Comparison of ENCODE assay signal across 8 cellular contexts in genomic region chr18:31683968-31684278, GRCh38. TPM values are rescaled to one million over a fixed set of nuclear protein-coding genes. Genes with fewer than 3 reads are reported as not detected.
DNase-seq lines count a peak whose midpoint lies in the region; ATAC-seq and TF ChIP-seq lines count a peak whose summit lies in the region.

No MANE protein-coding gene starts in this region.

- H3K36me3 ChIP-seq in WERI-Rb-1, result no peaks in the 10 kb centered on the region
- H3K36me3 ChIP-seq in gastroesophageal sphincter, result no peaks in the 10 kb centered on the region
- no peaks in the 10 kb centered on the region for H3K36me3 ChIP-seq in skeletal muscle tissue (ENCODE audit: control insufficient read depth in 3 of 3, insufficient read depth in 3 of 3, low read length in 3 of 3)

- H3K27me3 ChIP-seq in WERI-Rb-1 (ENCODE audit: insufficient read depth, low read depth, severe bottlenecking), result no peaks in the 10 kb centered on the region
- no peaks in the 10 kb centered on the region for H3K27me3 ChIP-seq in gastroesophageal sphincter
- no peaks in the 10 kb centered on the region for H3K27me3 ChIP-seq in skeletal muscle tissue (ENCODE audit: control insufficient read depth in 3 of 3, insufficient read depth in 3 of 3, low read length in 3 of 3)

- no peak for TF ChIP-seq POLR2A in gastroesophageal sphincter (IDR thresholded peaks at IDR 0.05)

- no peak for ATAC-seq in gastroesophageal sphincter
- ATAC-seq in GM19395 (IDR thresholded peaks at IDR 0.05; ENCODE audit: unreplicated experiment), result no peak

- H3K27ac ChIP-seq in WERI-Rb-1 (no peak overlapping the region), gastroesophageal sphincter (peak overlapping the region in 3 of 4 donors; percentile 84 to 85 (median 85)), skeletal muscle tissue (ENCODE audit: low read depth, low read length) (no peak overlapping the region)

- TF ChIP-seq EP300 in gastroesophageal sphincter (IDR thresholded peaks at IDR 0.05), result no peak

- no peak for DNase-seq in HFF-Myc (ENCODE audit: extremely low read depth, low read depth)
- no peak for DNase-seq in WERI-Rb-1
- DNase-seq in SW 1271 (lab: John Stamatoyannopoulos, UW), result no peak
- no peak for DNase-seq in SKM-1 treated with dmso at 0.1 percent for 144 hours (lab: John Stamatoyannopoulos, UW; ENCODE audit: unreplicated experiment)
- DNase-seq in NCI-H146 treated with DMSO at 0.1 percent for 48 hours (lab: John Stamatoyannopoulos, UW; ENCODE audit: unreplicated experiment), result no peak

- H3K4me3 ChIP-seq in HFF-Myc (replicated peaks; ENCODE audit: low read depth, low read length), result peak overlapping the region; percentile 33
- peak overlapping the region; percentile 85 for H3K4me3 ChIP-seq in WERI-Rb-1 (ENCODE audit: low read depth, low read length)
- peak overlapping the region; percentile 61 to 81 for H3K4me3 ChIP-seq in gastroesophageal sphincter
- peak overlapping the region; percentile 60 to 72 (median 71) for H3K4me3 ChIP-seq in skeletal muscle tissue (ENCODE audit: low read length in 3 of 3)

- TF ChIP-seq CTCF in HFF-Myc (IDR thresholded peaks at IDR 0.05; ENCODE audit: low read depth, low read length, missing control alignments) (no peak), WERI-Rb-1 (IDR thresholded peaks at IDR 0.05; ENCODE audit: low read depth, low read length) (no peak), gastroesophageal sphincter (IDR thresholded peaks at IDR 0.05) (no peak)

- H3K9ac ChIP-seq in skeletal muscle tissue (ENCODE audit: low read depth in 1 of 3, low read length in 3 of 3), result peak overlapping the region; percentile 51 to 69 (median 57)

- H3K4me1 ChIP-seq in gastroesophageal sphincter (peaks cover 1 to 30% (median 3%) of the 10 kb centered on the region in 3 donors), skeletal muscle tissue (ENCODE audit: control insufficient read depth in 3 of 3, insufficient read depth in 3 of 3, low read length in 3 of 3) (peaks cover 5 to 8% (median 8%) of the 10 kb centered on the region in 3 donors)

- H3K9me3 ChIP-seq in WERI-Rb-1 (ENCODE audit: severe bottlenecking) (no peaks in the 10 kb centered on the region), gastroesophageal sphincter (no peaks in the 10 kb centered on the region), skeletal muscle tissue (ENCODE audit: control insufficient read depth in 3 of 3, low read length in 3 of 3) (no peaks in the 10 kb centered on the region)

- 7 to 19% methylated on average over 9 of the region's 9 CpGs for WGBS in gastroesophageal sphincter (ENCODE audit: low coverage in 1 of 2), 2 donors

RNA-seq across cellular contexts. Expression of gene B4GALT6, which starts 0.5 kb away (rescaled TPM):
- total RNA-seq in gastroesophageal sphincter, result 10 to 100 TPM in 1 of 4 donors, 1 to 10 TPM in 3; 3.0 to 12.0 (median 5.8) TPM
- 3.1 TPM for total RNA-seq in skeletal muscle tissue

Comparison
In these comparisons a context has a peak if more than half of its experiments do, and no peak if none do; other contexts are left out.
1. H3K4me3 ChIP-seq: peak in every context shown above with its lines; median percentile 85 in WERI-Rb-1; 71 in gastroesophageal sphincter; 71 in skeletal muscle tissue; 33 in HFF-Myc.
2. H3K27ac ChIP-seq: peak in gastroesophageal sphincter (3 of 4); none in WERI-Rb-1 (single experiment) and skeletal muscle tissue (single experiment).